27 cellular contexts compared by ENCODE assay signal in the genomic region with DNA sequence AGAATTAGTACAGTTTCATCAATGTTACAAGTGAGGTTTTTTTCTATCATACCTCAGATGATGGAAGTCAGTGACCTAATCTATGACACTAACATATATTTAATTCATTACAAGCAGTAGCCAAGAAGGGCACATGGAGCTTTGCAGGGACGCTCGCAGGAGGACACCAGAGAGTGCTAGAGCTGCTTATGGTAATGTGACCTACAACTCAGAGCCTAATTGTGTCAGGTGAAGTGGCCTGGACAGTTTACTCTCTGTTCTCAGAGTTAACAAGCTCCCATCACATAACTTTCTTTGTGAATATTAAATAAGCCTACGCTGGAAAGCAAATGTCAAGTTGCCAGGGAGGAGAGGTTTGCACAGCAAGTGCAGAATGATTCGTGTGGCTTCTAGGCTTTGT. TPM values are rescaled to one million over a fixed set of nuclear protein-coding genes. Genes with fewer than 3 reads are reported as not detected.
"Had no signal": no experiment of that assay in that cellular context is flagged by ENCODE, and none has a peak within 500 bp of the region (broad histone marks: within the 10 kb centered on the region; RNA-seq: fewer than 3 reads in every experiment).

No MANE protein-coding gene starts in this region.

- H3K27me3 ChIP-seq: ascending aorta, breast epithelium, cardiac muscle cell, dorsolateral prefrontal cortex, gastrocnemius medialis had no signal

- H3K4me1 ChIP-seq: ascending aorta, breast epithelium, foreskin keratinocyte, gastrocnemius medialis had no signal

- H3K4me3 ChIP-seq: ascending aorta, breast epithelium, cardiac muscle cell, coronary artery, dorsolateral prefrontal cortex, gastrocnemius medialis had no signal

- H3K9me3 ChIP-seq: ascending aorta, breast epithelium, gastrocnemius medialis had no signal

- H3K36me3 ChIP-seq: ascending aorta, breast epithelium, cardiac muscle cell, gastrocnemius medialis had no signal

- DNase-seq: activated CD4-positive, alpha-beta memory T cell treated with anti-CD3 and anti-CD28 coated beads for 36 hours; activated CD4-positive, alpha-beta T cell treated with anti-CD3 and anti-CD28 coated beads for 36 hours; activated CD4-positive, alpha-beta T cell treated with anti-CD3 and anti-CD28 coated beads, Interleukin-2, amount 10 ng/mL, durations not matched to agents 24 days and 14 days; activated CD4-positive, CD25-positive, alpha-beta regulatory T cell; activated CD4-positive, CD25-positive, alpha-beta regulatory T cell treated with anti-CD3 and anti-CD28 coated beads, Interleukin-2, amount 50 U/mL, for 72 hours; activated CD8-positive, alpha-beta memory T cell treated with anti-CD3 and anti-CD28 coated beads, Interleukin-2, amount 10 ng/mL, durations not matched to agents 7 days and 5 days; activated CD8-positive, alpha-beta memory T cell treated with anti-CD3 and anti-CD28 coated beads, Interleukin-2, amount 50 U/mL, for 4 hours; activated CD8-positive, alpha-beta T cell treated with anti-CD3 and anti-CD28 coated beads, Interleukin-2, amount 10 ng/mL, durations not matched to agents 7 days and 5 days; activated effector memory CD4-positive, alpha-beta T cell treated with anti-CD3 and anti-CD28 coated beads, Interleukin-2, amount 50 U/mL, for 16 hours; activated naive CD4-positive, alpha-beta T cell treated with anti-CD3 and anti-CD28 coated beads for 36 hours; activated naive CD8-positive, alpha-beta T cell treated with anti-CD3 and anti-CD28 coated beads, Interleukin-2, amount 10 ng/mL, durations not matched to agents 7 days and 5 days; activated T-cell treated with anti-CD3 and anti-CD28 coated beads, Interleukin-2, amount 50 U/mL, for 1 hour; activated T-cell treated with anti-CD3 and anti-CD28 coated beads, Interleukin-2, amount 50 U/mL, for 48 hours; dorsolateral prefrontal cortex; effector memory CD4-positive, alpha-beta T cell; endodermal cell; foreskin keratinocyte; gastrocnemius medialis; glutamatergic neuron; T-helper 2 cell had no signal

- H3K27ac ChIP-seq: ascending aorta, breast epithelium, cardiac muscle cell, coronary artery, dorsolateral prefrontal cortex, foreskin keratinocyte, gastrocnemius medialis had no signal

- ATAC-seq: activated CD4-positive, alpha-beta T cell treated with anti-CD3 and anti-CD28 coated beads for 36 hours; activated CD8-positive, alpha-beta memory T cell treated with anti-CD3 and anti-CD28 coated beads, Interleukin-2, amount 10 ng/mL, durations not matched to agents 7 days and 5 days; activated CD8-positive, alpha-beta T cell treated with anti-CD3 and anti-CD28 coated beads, Interleukin-2, amount 10 ng/mL, durations not matched to agents 7 days and 5 days; activated naive CD4-positive, alpha-beta T cell treated with anti-CD3 and anti-CD28 coated beads, Interleukin-2, amount 50 U/mL, for 72 hours; esophagus mucosa; foreskin keratinocyte; gastrocnemius medialis had no signal

RNA-seq across cellular contexts. Expression of a gene that starts 37.2 kb away (rescaled TPM):
- total RNA-seq: activated naive CD4-positive, alpha-beta T cell treated with anti-CD3 and anti-CD28 coated beads, Interleukin-2, amount 50 U/mL, for 72 hours; T-helper 1 cell treated with Interleukin-12 subunit alpha and Interleukin-12 subunit beta and Interleukin-4 antibody, amounts not matched to agents 30 ng/mL and 1 ng/mL, for 36 hours had no signal
